18 cellular contexts compared by ENCODE assay signal in genomic region chr5:172427202-172427601, GRCh38. TPM values are rescaled to one million over a fixed set of nuclear protein-coding genes. Genes with fewer than 3 reads are reported as not detected.
DNase-seq lines count a peak whose midpoint lies in the region; ATAC-seq, FAIRE-seq and TF ChIP-seq lines count a peak whose summit lies in the region.
"Had no signal": no experiment of that assay in that cellular context is flagged by ENCODE, and none has a peak within 500 bp of the region (broad histone marks: within the 10 kb centered on the region; RNA-seq: fewer than 3 reads in every experiment).

No MANE protein-coding gene starts in this region.

- TF ChIP-seq POLR2A in gastrocnemius medialis (IDR thresholded peaks at IDR 0.05) (no peak), vagina (IDR thresholded peaks at IDR 0.05) (no peak)

- H3K4me3 ChIP-seq in epithelial cell of esophagus (ENCODE audit: low read length), result no peak overlapping the region
- H3K4me3 ChIP-seq in lower lobe of right lung, result no peak overlapping the region
- no peak overlapping the region for H3K4me3 ChIP-seq in gastrocnemius medialis
- H3K4me3 ChIP-seq in vagina, result no peak overlapping the region

- DNase-seq in epithelial cell of esophagus (ENCODE audit: low read depth) (peak; percentile 67), lower lobe of right lung (no peak), gastrocnemius medialis (no peak), vagina (ENCODE audit: extremely low spot score in 2 of 2) (no peak), urothelium cell line (ENCODE audit: low spot score) (no peak), NK-92 (lab: John Stamatoyannopoulos, UW; ENCODE audit: unreplicated experiment) (no peak)
- DNase-seq: DMS 273 treated with DMSO at 0.1 percent for 48 hours, GF-D8, KG1, NCI-H1048, NCI-H1436 treated with DMSO at 0.1 percent for 48 hours, NCI-H2081, NCI-H510A, NCI-H82 had no signal

- in situ Hi-C loops in gastrocnemius medialis (cut with MboI; ENCODE audit: low sequenced_read_pairs in 4 of 4), result no loop called here

- H3K36me3 ChIP-seq in lower lobe of right lung (no peaks in the 10 kb centered on the region), gastrocnemius medialis (no peaks in the 10 kb centered on the region), vagina (no peaks in the 10 kb centered on the region)

- ATAC-seq in lower lobe of right lung (no peak), gastrocnemius medialis (no peak), GM19328 (IDR thresholded peaks at IDR 0.05; ENCODE audit: unreplicated experiment) (no peak)

- FAIRE-seq in urothelium cell line (lab: Jason Lieb, UNC), result no peak
- FAIRE-seq: GM12891, GM18507, H1 had no signal

- peaks cover 68% of the 10 kb centered on the region for H3K4me1 ChIP-seq in lower lobe of right lung
- peaks cover 0 to 9% of the 10 kb centered on the region in 2 donors for H3K4me1 ChIP-seq in gastrocnemius medialis
- peaks cover 91% of the 10 kb centered on the region for H3K4me1 ChIP-seq in vagina

- intact Hi-C loops in lower lobe of right lung (cut with DNase I) (no loop called here), gastrocnemius medialis (cut with DNase I; ENCODE audit: low total_unique reads) (no loop called here), vagina (cut with DNase I) (no loop called here)

- TF ChIP-seq CTCF in epithelial cell of esophagus (IDR thresholded peaks at IDR 0.05; ENCODE audit: insufficient read depth, low read depth, low read length, missing control alignments) (no peak), lower lobe of right lung (IDR thresholded peaks at IDR 0.05) (no peak), gastrocnemius medialis (IDR thresholded peaks at IDR 0.05 in 4 of 5, conservative IDR thresholded peaks at IDR 0.05 in 1 of 5) (no peak), vagina (IDR thresholded peaks at IDR 0.05) (no peak)

- peak overlapping the region; percentile 73 for H3K27ac ChIP-seq in lower lobe of right lung
- peak overlapping the region; percentile 36 to 68 (median 65) for H3K27ac ChIP-seq in gastrocnemius medialis
- peak overlapping the region; percentile 98 for H3K27ac ChIP-seq in vagina

- H3K27me3 ChIP-seq in lower lobe of right lung (ENCODE audit: low read depth) (no peaks in the 10 kb centered on the region), gastrocnemius medialis (no peaks in the 10 kb centered on the region), vagina (no peaks in the 10 kb centered on the region)

- H3K9me3 ChIP-seq in lower lobe of right lung, result no peaks in the 10 kb centered on the region
- H3K9me3 ChIP-seq in gastrocnemius medialis, result no peaks in the 10 kb centered on the region
- H3K9me3 ChIP-seq in vagina, result no peaks in the 10 kb centered on the region

RNA-seq across cellular contexts. Expression of gene SH3PXD2B, which starts 27.1 kb away (rescaled TPM):
- total RNA-seq in lower lobe of right lung (49.8 TPM), gastrocnemius medialis (10 to 100 TPM in 1 of 4 donors, 1 to 10 TPM in 3; 2.7 to 10.2 (median 4.2) TPM), vagina (30.9 TPM)
